In genomic region chr20:23348510-23348909, GRCh38 we compare ENCODE assay signal across 7 cellular contexts. TPM values are rescaled to one million over a fixed set of nuclear protein-coding genes. Genes with fewer than 3 reads are reported as not detected.
DNase-seq lines count a peak whose midpoint lies in the region; ATAC-seq and TF ChIP-seq lines count a peak whose summit lies in the region.
"Not testable (repeated sequence)": the region's sequence is repeated elsewhere in the genome, so short reads cannot be mapped to it uniquely, and the experiment has no call there.

No MANE protein-coding gene starts in this region.

- H3K9me3 ChIP-seq in hepatocyte (ENCODE audit: low read depth), result not testable (repeated sequence)

- H3K79me2 ChIP-seq in GM23338 (replicated peaks; ENCODE audit: insufficient read depth) (peaks cover 28% of the 10 kb centered on the region), hepatocyte (peaks cover 28% of the 10 kb centered on the region)

- H3K4me1 ChIP-seq in GM23338 (ENCODE audit: insufficient read depth) (peaks cover 20% of the 10 kb centered on the region), hepatocyte (ENCODE audit: insufficient read depth) (peaks cover 20% of the 10 kb centered on the region)

- H3K4me3 ChIP-seq in GM23338, hepatocyte: not testable (repeated sequence)

- not testable (repeated sequence) for H3K36me3 ChIP-seq in GM23338 (ENCODE audit: insufficient read depth); hepatocyte (replicated peaks; ENCODE audit: insufficient read depth, low read depth)

- ATAC-seq in GM23338; activated T-cell treated with anti-CD3 and anti-CD28 coated beads, Interleukin-2, amount 50 U/mL, for 72 hours (replicated peaks in 1 of 2); naive thymus-derived CD8-positive, alpha-beta T cell; stimulated activated memory B cell treated with anti-CD40 and anti-IgM and Interleukin-4, amounts not matched to agents 10 μg/mL and 1 μg/mL and 100 μg/mL, for 72 hours: not testable (repeated sequence)

- H3K4me2 ChIP-seq in GM23338 (peak overlapping the region; percentile 77), hepatocyte (peak overlapping the region; percentile 74)

- peak overlapping the region; percentile 32 for H2AFZ ChIP-seq in GM23338
- H2AFZ ChIP-seq in hepatocyte, result not testable (repeated sequence)

- peaks cover 12% of the 10 kb centered on the region; the same call in 1 of the 2 replicates for H4K20me1 ChIP-seq in GM23338 (replicated peaks; ENCODE audit: insufficient read depth)
- H4K20me1 ChIP-seq in hepatocyte (ENCODE audit: insufficient read depth, poor library complexity, severe bottlenecking), result peaks cover 13% of the 10 kb centered on the region

- H3K4me3 Mint-ChIP-seq in GM23338, result peak overlapping the region; percentile 56
- H3K4me3 Mint-ChIP-seq in activated T-cell treated with anti-CD3 and anti-CD28 coated beads, Interleukin-2, amount 50 U/mL, for 72 hours; MCF 10A (ENCODE audit: unreplicated experiment); stimulated activated memory B cell treated with anti-CD40 and anti-IgM and Interleukin-4, amounts not matched to agents 10 μg/mL and 1 μg/mL and 100 μg/mL, for 72 hours: not testable (repeated sequence)
- H3K4me3 Mint-ChIP-seq in naive thymus-derived CD8-positive, alpha-beta T cell, result peak overlapping the region in 5 of 10 donors; percentile 6 to 48 (median 24)

- H3K27ac Mint-ChIP-seq in GM23338, result not testable (repeated sequence)
- H3K27ac Mint-ChIP-seq in activated T-cell treated with anti-CD3 and anti-CD28 coated beads, Interleukin-2, amount 50 U/mL, for 72 hours, result peak overlapping the region; percentile 70
- peak overlapping the region; percentile 97 for H3K27ac Mint-ChIP-seq in MCF 10A (ENCODE audit: low read depth, unreplicated experiment)
- peak overlapping the region in 9 of 10 donors; percentile 28 to 100 (median 99) for H3K27ac Mint-ChIP-seq in naive thymus-derived CD8-positive, alpha-beta T cell
- H3K27ac Mint-ChIP-seq in stimulated activated memory B cell treated with anti-CD40 and anti-IgM and Interleukin-4, amounts not matched to agents 10 μg/mL and 1 μg/mL and 100 μg/mL, for 72 hours, result peak overlapping the region; percentile 99

- CTCF ChIA-PET in MCF 10A (lab: Yijun Ruan, JAX), result interaction anchor here (0.5 to 3.3 kb wide), 7 partner anchors 11 to 656 kb away, joined by 3 to 36 read pairs (median 4); no protein-coding TSS in a partner anchor

- POLR2A ChIA-PET in MCF 10A (lab: Yijun Ruan, JAX), result interaction anchor here (3.2 to 3.3 kb wide), 3 partner anchors 8 to 73 kb away, joined by 25 to 194 read pairs (median 26); partner anchors contain the start of genes GZF1 and NAPB
- POLR2A ChIA-PET in naive thymus-derived CD8-positive, alpha-beta T cell (lab: Charles Lee), result interaction anchor here (4.8 kb wide), 1 partner anchor 13 kb away, joined by 124 read pairs; the partner anchor contains the start of gene GZF1

- not testable (repeated sequence) for TF ChIP-seq CTCF in GM23338 (conservative IDR thresholded peaks at IDR 0.05; ENCODE audit: low read depth in 2 of 2); VCaP (conservative IDR thresholded peaks at IDR 0.05); MCF 10A (IDR thresholded peaks at IDR 0.05; ENCODE audit: unreplicated experiment); hepatocyte (IDR thresholded peaks at IDR 0.05; ENCODE audit: poor library complexity)

- DNase-seq in GM23338 (ENCODE audit: low spot score); activated T-cell treated with anti-CD3 and anti-CD28 coated beads, Interleukin-2, amount 50 U/mL, for 72 hours; MCF 10A (ENCODE audit: unreplicated experiment); hepatocyte (ENCODE audit: low spot score); naive thymus-derived CD8-positive, alpha-beta T cell: not testable (repeated sequence)

- H3K36me3 Mint-ChIP-seq in GM23338 (ENCODE audit: low read depth); activated T-cell treated with anti-CD3 and anti-CD28 coated beads, Interleukin-2, amount 50 U/mL, for 72 hours (ENCODE audit: insufficient read depth in 2 of 2); naive thymus-derived CD8-positive, alpha-beta T cell; stimulated activated memory B cell treated with anti-CD40 and anti-IgM and Interleukin-4, amounts not matched to agents 10 μg/mL and 1 μg/mL and 100 μg/mL, for 72 hours: not testable (repeated sequence)
- H3K36me3 Mint-ChIP-seq in MCF 10A (ENCODE audit: insufficient read depth, unreplicated experiment), result peaks cover 13% of the 10 kb centered on the region

- peaks cover 22% of the 10 kb centered on the region for H3K4me1 Mint-ChIP-seq in GM23338
- H3K4me1 Mint-ChIP-seq in activated T-cell treated with anti-CD3 and anti-CD28 coated beads, Interleukin-2, amount 50 U/mL, for 72 hours (ENCODE audit: low read depth), result peaks cover 40% of the 10 kb centered on the region
- peaks cover 17% of the 10 kb centered on the region for H3K4me1 Mint-ChIP-seq in MCF 10A (ENCODE audit: insufficient read depth, unreplicated experiment)
- peaks cover 16 to 33% (median 28%) of the 10 kb centered on the region in 4 donors for H3K4me1 Mint-ChIP-seq in naive thymus-derived CD8-positive, alpha-beta T cell
- peaks cover 18% of the 10 kb centered on the region for H3K4me1 Mint-ChIP-seq in stimulated activated memory B cell treated with anti-CD40 and anti-IgM and Interleukin-4, amounts not matched to agents 10 μg/mL and 1 μg/mL and 100 μg/mL, for 72 hours

- H3K27me3 Mint-ChIP-seq in GM23338 (ENCODE audit: insufficient read depth, low read depth, poor library complexity), result peaks cover 14% of the 10 kb centered on the region
- not testable (repeated sequence) for H3K27me3 Mint-ChIP-seq in activated T-cell treated with anti-CD3 and anti-CD28 coated beads, Interleukin-2, amount 50 U/mL, for 72 hours (ENCODE audit: low read depth); MCF 10A (ENCODE audit: insufficient read depth, unreplicated experiment); naive thymus-derived CD8-positive, alpha-beta T cell; stimulated activated memory B cell treated with anti-CD40 and anti-IgM and Interleukin-4, amounts not matched to agents 10 μg/mL and 1 μg/mL and 100 μg/mL, for 72 hours

- not testable (repeated sequence) for H3F3A ChIP-seq in GM23338 (replicated peaks; ENCODE audit: low read depth)

- intact Hi-C loops in MCF 10A (cut with micrococcal nuclease), result loop anchor here (10.0 kb wide), 1 partner anchor 114 kb away; no protein-coding TSS in a partner anchor

- H3K9me3 Mint-ChIP-seq in GM23338; activated T-cell treated with anti-CD3 and anti-CD28 coated beads, Interleukin-2, amount 50 U/mL, for 72 hours; MCF 10A (ENCODE audit: unreplicated experiment); naive thymus-derived CD8-positive, alpha-beta T cell; stimulated activated memory B cell treated with anti-CD40 and anti-IgM and Interleukin-4, amounts not matched to agents 10 μg/mL and 1 μg/mL and 100 μg/mL, for 72 hours: not testable (repeated sequence)

- H3K9me2 ChIP-seq in GM23338 (ENCODE audit: insufficient read depth); hepatocyte (replicated peaks; ENCODE audit: insufficient read depth): not testable (repeated sequence)

- not testable (repeated sequence) for H3K27me3 ChIP-seq in GM23338 (ENCODE audit: insufficient read depth); hepatocyte

- not testable (repeated sequence) for BruUV-seq in MCF 10A (replicated peaks; lab: Mats Ljungman, UMichigan)

- WGBS in hepatocyte (ENCODE audit: low lambda C conversion rate, missing lambda C conversion rate), result 83% methylated on average over 6 of the region's 6 CpGs

- H3K27ac ChIP-seq in GM23338 (ENCODE audit: low read depth), result not testable (repeated sequence)
- H3K27ac ChIP-seq in VCaP (peak overlapping the region; percentile 96), hepatocyte (peak overlapping the region; percentile 98)

RNA-seq across cellular contexts. Expression of gene NXT1, which starts 2.1 kb away (rescaled TPM):
- 30.2 and 40.5 TPM in 2 replicates for total RNA-seq in GM23338 (2014; rRNA removed; shearing (Covaris generic))
- polyA plus RNA-seq in GM23338 (2016; fragmentation: Nextera tagmentation; extraction: Ambion mirVana) (34.4 and 39.1 TPM in 2 replicates), hepatocyte (36.3 and 38.1 TPM in 2 replicates)
- 10 to 100 TPM; 39.6 to 45.7 TPM for total RNA-seq in activated T-cell treated with anti-CD3 and anti-CD28 coated beads, Interleukin-2, amount 50 U/mL, for 72 hours
- total RNA-seq in MCF 10A (2022) (32.2 and 40.1 TPM in 2 replicates), hepatocyte (29.7 and 30.9 TPM in 2 replicates)
- 10 to 100 TPM; 20.5 to 21.8 TPM for total RNA-seq in naive thymus-derived CD8-positive, alpha-beta T cell
- 10 to 100 TPM; 60.3 to 65.1 (median 60.3) TPM for polyA plus RNA-seq in naive thymus-derived CD8-positive, alpha-beta T cell

RNA-seq across cellular contexts. Expression of gene GZF1, which starts 13.5 kb away (rescaled TPM):
- total RNA-seq in GM23338 (2014; rRNA removed; shearing (Covaris generic)), result 15.7 and 17.3 TPM in 2 replicates
- 3.7 and 4.2 TPM in 2 replicates for polyA plus RNA-seq in GM23338 (2016; fragmentation: Nextera tagmentation; extraction: Ambion mirVana)
- 1 to 10 TPM; 5.9 to 9.5 TPM for total RNA-seq in activated T-cell treated with anti-CD3 and anti-CD28 coated beads, Interleukin-2, amount 50 U/mL, for 72 hours
- 15.5 and 19.9 TPM in 2 replicates for total RNA-seq in MCF 10A (2022)
- 15.5 and 17.8 TPM in 2 replicates for total RNA-seq in hepatocyte
- 7.4 and 8.8 TPM in 2 replicates for polyA plus RNA-seq in hepatocyte
- 10 to 100 TPM; 11.1 to 13.7 TPM for total RNA-seq in naive thymus-derived CD8-positive, alpha-beta T cell
- polyA plus RNA-seq in naive thymus-derived CD8-positive, alpha-beta T cell, result 1 to 10 TPM; 1.9 to 3.7 (median 2.2) TPM
